Comparison of ENCODE assay signal across 27 cellular contexts in genomic region chr11:1007279-1007678, GRCh38. TPM values are rescaled to one million over a fixed set of nuclear protein-coding genes. Genes with fewer than 3 reads are reported as not detected.
DNase-seq lines count a peak whose midpoint lies in the region; ATAC-seq, FAIRE-seq and TF ChIP-seq lines count a peak whose summit lies in the region.
"Had no signal": no experiment of that assay in that cellular context is flagged by ENCODE, and none has a peak within 500 bp of the region (broad histone marks: within the 10 kb centered on the region; RNA-seq: fewer than 3 reads in every experiment).

No MANE protein-coding gene starts in this region.

- H3K4me2 ChIP-seq in BLaER1 treated with 17β-estradiol and CSF1 and Interleukin-3, amounts not matched to agents 10 nM and 100 nM, result peak overlapping the region in 8 of 11 experiments; percentile 83 to 97 (median 92); a peak in 16 of 22 replicates

- 94 to 95% methylated on average over 8 to 10 of the region's 10 CpGs for WGBS in endodermal cell (ENCODE audit: insufficient coverage in 1 of 2, insufficient read length in 1 of 2), 2 experiments

- peak overlapping the region; percentile 21 for H3K27ac Mint-ChIP-seq in T-helper 17 cell
- H3K27ac Mint-ChIP-seq in endodermal cell, result peak overlapping the region; percentile 52
- H3K27ac Mint-ChIP-seq: CD4-positive, alpha-beta T cell had no signal

- H3K36me3 ChIP-seq in BLaER1 treated with 17β-estradiol and CSF1 and Interleukin-3, amounts not matched to agents 10 nM and 100 nM, result peaks cover 22 to 97% (median 32%) of the 10 kb centered on the region in 11 experiments; a peak in 20 of 22 replicates
- peaks cover 58% of the 10 kb centered on the region for H3K36me3 ChIP-seq in endodermal cell (ENCODE audit: control insufficient read depth, insufficient read depth, low read length)
- H3K36me3 ChIP-seq in skeletal muscle tissue (ENCODE audit: control insufficient read depth in 3 of 3, insufficient read depth in 3 of 3, low read length in 3 of 3), result peaks cover 43 to 56% (median 44%) of the 10 kb centered on the region in 3 donors

- H3K9me3 ChIP-seq in BLaER1 treated with 17β-estradiol and CSF1 and Interleukin-3, amounts not matched to agents 10 nM and 100 nM (replicated peaks in 1 of 11), result no peaks in the 10 kb centered on the region
- no peaks in the 10 kb centered on the region for H3K9me3 ChIP-seq in T-helper 17 cell (ENCODE audit: control insufficient read depth, low read length, poor library complexity, severe bottlenecking)
- no peaks in the 10 kb centered on the region for H3K9me3 ChIP-seq in endodermal cell (ENCODE audit: control insufficient read depth, low read length)
- no peaks in the 10 kb centered on the region for H3K9me3 ChIP-seq in skeletal muscle tissue (ENCODE audit: control insufficient read depth in 3 of 3, low read length in 3 of 3)
- H3K9me3 ChIP-seq: SJSA1 had no signal

- H4K20me1 ChIP-seq in BLaER1 treated with 17β-estradiol and CSF1 and Interleukin-3, amounts not matched to agents 10 nM and 100 nM, result peaks cover 1 to 100% (median 95%) of the 10 kb centered on the region in 11 experiments; a peak in 20 of 22 replicates

- no peak overlapping the region for H3K4me3 ChIP-seq in BLaER1 treated with 17β-estradiol and CSF1 and Interleukin-3, amounts not matched to agents 10 nM and 100 nM
- no peak overlapping the region for H3K4me3 ChIP-seq in endodermal cell (ENCODE audit: low read length)
- peak overlapping the region in 2 of 3 donors; percentile 20 to 63 for H3K4me3 ChIP-seq in skeletal muscle tissue (ENCODE audit: low read length in 3 of 3)
- H3K4me3 ChIP-seq: GM12878, K562, SJSA1 had no signal

- H3K4me3 Mint-ChIP-seq in T-helper 17 cell, result no peak overlapping the region
- H3K4me3 Mint-ChIP-seq in endodermal cell, result no peak overlapping the region
- H3K4me3 Mint-ChIP-seq: CD4-positive, alpha-beta T cell had no signal

- peak overlapping the region in 3 of 11 experiments; percentile 42 to 82 (median 80); a peak in 5 of 22 replicates for H3K27ac ChIP-seq in BLaER1 treated with 17β-estradiol and CSF1 and Interleukin-3, amounts not matched to agents 10 nM and 100 nM
- no peak overlapping the region for H3K27ac ChIP-seq in endodermal cell (ENCODE audit: low read depth, low read length)
- H3K27ac ChIP-seq in skeletal muscle tissue (ENCODE audit: low read depth, low read length), result peak overlapping the region; percentile 93
- H3K27ac ChIP-seq: SJSA1 had no signal

- peaks cover 0 to 76% (median 0%) of the 10 kb centered on the region in 11 experiments; a peak in 8 of 22 replicates for H3K27me3 ChIP-seq in BLaER1 treated with 17β-estradiol and CSF1 and Interleukin-3, amounts not matched to agents 10 nM and 100 nM
- H3K27me3 ChIP-seq in endodermal cell (ENCODE audit: control insufficient read depth, insufficient read depth, low read length, poor library complexity, severe bottlenecking), result no peaks in the 10 kb centered on the region
- H3K27me3 ChIP-seq in skeletal muscle tissue (ENCODE audit: control insufficient read depth in 3 of 3, insufficient read depth in 3 of 3, low read length in 3 of 3), result no peaks in the 10 kb centered on the region
- H3K27me3 ChIP-seq: SJSA1 had no signal

- no peaks in the 10 kb centered on the region for H3K27me3 Mint-ChIP-seq in T-helper 17 cell
- no peaks in the 10 kb centered on the region for H3K27me3 Mint-ChIP-seq in endodermal cell (ENCODE audit: insufficient read depth)
- H3K27me3 Mint-ChIP-seq: CD4-positive, alpha-beta T cell had no signal

- H3K9ac ChIP-seq in BLaER1 treated with 17β-estradiol and CSF1 and Interleukin-3, amounts not matched to agents 10 nM and 100 nM, result peak overlapping the region in 3 of 11 experiments; percentile 56 to 74 (median 66); a peak in 5 of 22 replicates
- H3K9ac ChIP-seq in endodermal cell (ENCODE audit: extremely low read depth, low read length, poor library complexity, severe bottlenecking) (no peak overlapping the region), skeletal muscle tissue (ENCODE audit: low read depth in 1 of 3, low read length in 3 of 3) (peak overlapping the region; percentile 16 to 77 (median 66))

- FAIRE-seq in D721Med (lab: Jason Lieb, UNC), result no peak
- FAIRE-seq: GM12878, H54, K562, RCC 7860 had no signal

- no peaks in the 10 kb centered on the region for H3K9me3 Mint-ChIP-seq in endodermal cell
- H3K9me3 Mint-ChIP-seq: CD4-positive, alpha-beta T cell had no signal

- peaks cover 50 to 100% (median 99%) of the 10 kb centered on the region in 10 experiments for H3K4me1 ChIP-seq in BLaER1 treated with 17β-estradiol and CSF1 and Interleukin-3, amounts not matched to agents 10 nM and 100 nM
- H3K4me1 ChIP-seq in endodermal cell (ENCODE audit: control insufficient read depth, insufficient read depth, low read length) (no peaks in the 10 kb centered on the region), skeletal muscle tissue (ENCODE audit: control insufficient read depth in 3 of 3, insufficient read depth in 3 of 3, low read length in 3 of 3) (peaks cover 12 to 32% (median 15%) of the 10 kb centered on the region in 3 donors)
- H3K4me1 ChIP-seq: SJSA1 had no signal

- H3K4me1 Mint-ChIP-seq in T-helper 17 cell (no peaks in the 10 kb centered on the region), endodermal cell (no peaks in the 10 kb centered on the region)

- ATAC-seq in T-helper 17 cell (no peak), GM21723 (IDR thresholded peaks at IDR 0.05; ENCODE audit: unreplicated experiment) (no peak)
- ATAC-seq: GM12878 had no signal

- H3K36me3 Mint-ChIP-seq in T-helper 17 cell (ENCODE audit: low read depth) (peaks cover 4% of the 10 kb centered on the region), endodermal cell (ENCODE audit: low read depth) (peaks cover 65% of the 10 kb centered on the region)

- DNase-seq in T-helper 17 cell (no peak), endodermal cell (no peak), DMS153 (lab: John Stamatoyannopoulos, UW) (no peak), D721Med (ENCODE audit: insufficient read length, low spot score) (no peak)
- DNase-seq: CD4-positive, alpha-beta T cell; DMS79; EL; GDM1; Kasumi-1; NCI-H1105 treated with DMSO at 0.1 percent for 48 hours; NCI-H146; NCI-H1930; NCI-H524; NCI-H748 treated with DMSO at 0.1 percent for 48 hours had no signal

- TF ChIP-seq CTCF in endodermal cell (conservative IDR thresholded peaks at IDR 0.05) (no peak), D721Med (IDR thresholded peaks at IDR 0.05; ENCODE audit: insufficient read depth, missing control alignments) (no peak)

RNA-seq across cellular contexts. Expression of gene MUC6, which starts 29.2 kb away (rescaled TPM):
- total RNA-seq in T-helper 17 cell (not detected), endodermal cell (under 1 TPM; 0.26 to 0.40 TPM), skeletal muscle tissue (not detected)
- polyA plus RNA-seq in endodermal cell (2013, experiment 1 of 2), result 0.04 TPM
- polyA plus RNA-seq in endodermal cell (2013, experiment 2 of 2), result not detected
- total RNA-seq: A172; CD4-positive, alpha-beta T cell; HT1080; K562; MCF 10A; Right ventricle myocardium inferior; SJSA1 had no signal
- polyA plus RNA-seq: BJ, K562 had no signal

Comparison
In these comparisons a context has a peak if more than half of its experiments do, and no peak if none do; other contexts are left out.
1. H3K4me3 ChIP-seq: peak in skeletal muscle tissue (2 of 3); none in BLaER1 treated with 17β-estradiol and CSF1 and Interleukin-3, amounts not matched to agents 10 nM and 100 nM (0 of 10) and endodermal cell (single experiment).